ENCODE assay signal across 1 cellular context in genomic region chr16:55641430-55642056, GRCh38.
TF ChIP-seq lines count a peak whose summit lies in the region.

No MANE protein-coding gene starts in this region.

TF ChIP-seq in HepG2, 621 proteins besides CTCF, POLR2A, EP300 and RAD21 (continued from another document):
- TF ChIP-seq RCOR2 (CRISPR knock-in tag; IDR thresholded peaks at IDR 0.05) (no peak), GPN1 (CRISPR knock-in tag; IDR thresholded peaks at IDR 0.05; ENCODE audit: borderline replicate concordance) (no peak), ZNF775 (CRISPR knock-in tag; IDR thresholded peaks at IDR 0.05; ENCODE audit: borderline replicate concordance) (no peak), PAWR (CRISPR knock-in tag; IDR thresholded peaks at IDR 0.05; ENCODE audit: borderline replicate concordance) (no peak), ZNF34 (CRISPR knock-in tag; IDR thresholded peaks at IDR 0.05; ENCODE audit: borderline replicate concordance) (no peak), HIC2 (CRISPR knock-in tag; IDR thresholded peaks at IDR 0.05; ENCODE audit: low read depth) (no peak)
- TF ChIP-seq, protein P1, sequence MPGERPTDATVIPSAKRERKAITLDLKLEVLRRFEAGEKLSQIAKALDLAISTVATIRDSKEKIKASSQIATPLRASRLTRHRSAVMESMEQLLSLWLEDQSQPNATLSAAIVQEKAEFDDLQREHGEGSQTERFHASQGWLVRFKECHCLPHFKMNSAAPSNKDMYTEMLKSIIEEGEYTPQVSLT (CRISPR knock-in tag; IDR thresholded peaks at IDR 0.05; ENCODE audit: borderline replicate concordance, low read depth) = no peak
